ENCODE assay signal across 11 cellular contexts in the genomic region with DNA sequence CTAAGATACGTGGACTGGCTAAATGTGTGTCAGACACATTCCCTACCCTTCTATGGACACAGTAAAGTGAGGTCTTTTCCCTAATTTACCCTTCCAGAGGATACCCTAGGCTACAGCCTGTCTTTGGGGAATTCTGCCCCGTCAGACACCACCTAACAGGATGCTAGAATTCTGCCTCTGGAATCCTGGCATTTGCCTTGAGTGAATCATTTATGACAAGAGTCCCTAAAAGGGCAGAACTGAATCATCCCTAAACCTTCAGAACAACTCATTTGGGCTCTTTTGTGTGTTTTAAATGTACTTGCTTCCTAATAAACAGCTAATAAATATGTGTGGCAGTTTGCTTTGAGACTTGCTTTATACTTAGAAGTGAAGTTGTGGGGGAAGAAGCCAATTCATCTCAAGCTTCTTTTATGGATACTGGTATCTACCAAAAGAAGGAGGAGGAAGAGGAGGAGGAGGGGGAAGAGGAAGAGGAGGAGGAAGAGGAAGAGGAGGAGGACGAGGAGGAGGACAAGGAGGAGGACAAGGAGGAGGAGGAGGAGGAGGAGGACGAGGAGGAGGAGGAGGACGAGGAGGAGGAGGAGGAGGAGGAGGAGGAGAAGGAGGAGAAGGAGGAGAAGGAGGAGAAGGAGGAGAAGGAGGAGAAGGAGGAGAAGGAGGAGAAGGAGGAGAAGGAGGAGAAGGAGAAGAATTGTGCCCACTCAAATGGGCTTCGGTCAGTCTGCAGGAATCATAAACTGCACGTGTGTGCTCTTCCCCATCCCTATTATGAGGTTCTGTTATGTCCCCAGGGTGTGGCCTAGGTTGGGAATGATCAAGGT. TPM values are rescaled to one million over a fixed set of nuclear protein-coding genes. Genes with fewer than 3 reads are reported as not detected.
DNase-seq lines count a peak whose midpoint lies in the region; ATAC-seq and TF ChIP-seq lines count a peak whose summit lies in the region.
"Had no signal": no experiment of that assay in that cellular context is flagged by ENCODE, and none has a peak within 500 bp of the region (broad histone marks: within the 10 kb centered on the region; RNA-seq: fewer than 3 reads in every experiment).

No MANE protein-coding gene starts in this region.

- no peak for TF ChIP-seq CTCF in fibroblast of mammary gland (conservative IDR thresholded peaks at IDR 0.05; ENCODE audit: control insufficient read depth, insufficient read depth, low read depth, low read length)
- no peak for TF ChIP-seq CTCF in endodermal cell (conservative IDR thresholded peaks at IDR 0.05)
- no peak for TF ChIP-seq CTCF in lower lobe of right lung (IDR thresholded peaks at IDR 0.05)

- DNase-seq in GM04503 (ENCODE audit: low read depth) (peak; percentile 33), T-helper 17 cell (no peak), fibroblast of mammary gland (ENCODE audit: low read depth) (peak; percentile 87), endodermal cell (no peak), NCI-H1436 treated with DMSO at 0.1 percent for 48 hours (lab: John Stamatoyannopoulos, UW) (no peak), lower lobe of right lung (no peak)
- DNase-seq: activated CD8-positive, alpha-beta memory T cell treated with anti-CD3 and anti-CD28 coated beads for 24 hours; NCI-H524 had no signal

- peaks cover 31% of the 10 kb centered on the region for H3K4me1 ChIP-seq in skeletal muscle satellite cell (ENCODE audit: control insufficient read depth, insufficient read depth, low read length)
- no peaks in the 10 kb centered on the region for H3K4me1 ChIP-seq in endodermal cell (ENCODE audit: control insufficient read depth, insufficient read depth, low read length)
- peaks cover 9% of the 10 kb centered on the region for H3K4me1 ChIP-seq in lower lobe of right lung
- H3K4me1 ChIP-seq: right atrium auricular region had no signal

- ATAC-seq in T-helper 17 cell: no peak
- no peak for ATAC-seq in GM19324 (IDR thresholded peaks at IDR 0.05; ENCODE audit: low FRiP score, unreplicated experiment)
- ATAC-seq in lower lobe of right lung: no peak

- intact Hi-C loops in lower lobe of right lung (cut with DNase I): no loop called here

- H3K36me3 Mint-ChIP-seq in T-helper 17 cell (ENCODE audit: low read depth) (peaks cover 2% of the 10 kb centered on the region), endodermal cell (ENCODE audit: low read depth) (no peaks in the 10 kb centered on the region)

- no peaks in the 10 kb centered on the region for H3K9me3 Mint-ChIP-seq in endodermal cell

- H3K27me3 ChIP-seq in skeletal muscle satellite cell (ENCODE audit: control insufficient read depth, insufficient read depth, low read length) (no peaks in the 10 kb centered on the region), endodermal cell (ENCODE audit: control insufficient read depth, insufficient read depth, low read length, poor library complexity, severe bottlenecking) (no peaks in the 10 kb centered on the region), lower lobe of right lung (ENCODE audit: low read depth) (no peaks in the 10 kb centered on the region)
- H3K27me3 ChIP-seq: right atrium auricular region had no signal

- H3K9ac ChIP-seq in skeletal muscle satellite cell (ENCODE audit: low read depth, low read length) (no peak overlapping the region), endodermal cell (ENCODE audit: extremely low read depth, low read length, poor library complexity, severe bottlenecking) (no peak overlapping the region)

- peak overlapping the region; percentile 41 for H3K4me2 ChIP-seq in skeletal muscle satellite cell (ENCODE audit: low read length)

- H3K9me3 ChIP-seq in T-helper 17 cell (ENCODE audit: control insufficient read depth, low read length, poor library complexity, severe bottlenecking): no peaks in the 10 kb centered on the region
- H3K9me3 ChIP-seq in skeletal muscle satellite cell (replicated peaks; ENCODE audit: low read length): no peaks in the 10 kb centered on the region
- no peaks in the 10 kb centered on the region for H3K9me3 ChIP-seq in endodermal cell (ENCODE audit: control insufficient read depth, low read length)
- H3K9me3 ChIP-seq in lower lobe of right lung: no peaks in the 10 kb centered on the region
- H3K9me3 ChIP-seq: right atrium auricular region had no signal

- peak overlapping the region; percentile 16 for H3K27ac Mint-ChIP-seq in T-helper 17 cell
- no peak overlapping the region for H3K27ac Mint-ChIP-seq in endodermal cell

- 89 to 94% methylated on average over 4 to 5 of the region's 7 CpGs for WGBS in endodermal cell (ENCODE audit: insufficient coverage in 1 of 2, insufficient read length in 1 of 2), 2 experiments

- no peak overlapping the region for H3K4me3 ChIP-seq in fibroblast of mammary gland (ENCODE audit: control insufficient read depth, low read depth, low read length)
- no peak overlapping the region for H3K4me3 ChIP-seq in skeletal muscle satellite cell (ENCODE audit: low read length)
- no peak overlapping the region for H3K4me3 ChIP-seq in endodermal cell (ENCODE audit: low read length)
- no peak overlapping the region for H3K4me3 ChIP-seq in lower lobe of right lung
- H3K4me3 ChIP-seq: right atrium auricular region had no signal

- H3K4me1 Mint-ChIP-seq in T-helper 17 cell: peaks cover 24% of the 10 kb centered on the region
- no peaks in the 10 kb centered on the region for H3K4me1 Mint-ChIP-seq in endodermal cell

- no peaks in the 10 kb centered on the region for H3K27me3 Mint-ChIP-seq in T-helper 17 cell
- H3K27me3 Mint-ChIP-seq in endodermal cell (ENCODE audit: insufficient read depth): no peaks in the 10 kb centered on the region

- H3K36me3 ChIP-seq in skeletal muscle satellite cell (ENCODE audit: insufficient read depth, low read length) (no peaks in the 10 kb centered on the region), endodermal cell (ENCODE audit: control insufficient read depth, insufficient read depth, low read length) (no peaks in the 10 kb centered on the region), lower lobe of right lung (peaks cover 89% of the 10 kb centered on the region)

- H3K4me3 Mint-ChIP-seq in T-helper 17 cell: no peak overlapping the region
- H3K4me3 Mint-ChIP-seq in endodermal cell: no peak overlapping the region

- H3K27ac ChIP-seq in endodermal cell (ENCODE audit: low read depth, low read length) (no peak overlapping the region), lower lobe of right lung (no peak overlapping the region)
- H3K27ac ChIP-seq: right atrium auricular region had no signal

RNA-seq across cellular contexts. Expression of a gene that starts 27.1 kb away (rescaled TPM):
- total RNA-seq in T-helper 17 cell: 100 to 1,000 TPM; 134 to 138 TPM
- 8.3 and 11.2 TPM in 2 replicates for total RNA-seq in skeletal muscle satellite cell (2012; rRNA removed)
- total RNA-seq in endodermal cell: 10 to 100 TPM in 1 of 2 donors, 1 to 10 TPM in 1; 9.4 to 10.4 TPM
- polyA plus RNA-seq in endodermal cell (2013, experiment 1 of 2): 1.00 TPM
- polyA plus RNA-seq in endodermal cell (2013, experiment 2 of 2): 0.75 TPM
- 122 TPM for total RNA-seq in lower lobe of right lung

Comparison
In these comparisons a context has a peak if more than half of its experiments do, and no peak if none do; other contexts are left out.
1. DNase-seq: peak in GM04503 (single experiment) and fibroblast of mammary gland (single experiment); none in T-helper 17 cell (0 of 3), endodermal cell (single experiment), NCI-H1436 treated with DMSO at 0.1 percent for 48 hours (single experiment) and lower lobe of right lung (single experiment).
2. RNA of a gene that starts 27.1 kb away (total RNA-seq): 134 to 138 TPM in T-helper 17 cell and 122 TPM in lower lobe of right lung (single experiment); 9.4 to 10.4 TPM in endodermal cell; every median in the first group is over 10 times any median in the second.